ENCODE assay signal across 8 cellular contexts in genomic region chr7:151485006-151485732, GRCh38. TPM values are rescaled to one million over a fixed set of nuclear protein-coding genes. Genes with fewer than 3 reads are reported as not detected.
DNase-seq lines count a peak whose midpoint lies in the region; ATAC-seq lines count a peak whose summit lies in the region.

No MANE protein-coding gene starts in this region.

- H3K36me3 Mint-ChIP-seq in activated T-cell treated with anti-CD3 and anti-CD28 coated beads, Interleukin-2, amount 50 U/mL, for 72 hours (ENCODE audit: insufficient read depth in 2 of 2): peaks cover 9 to 15% of the 10 kb centered on the region in 2 donors
- H3K36me3 Mint-ChIP-seq in CD8-positive, alpha-beta memory T cell: peaks cover 0 to 89% (median 36%) of the 10 kb centered on the region in 3 donors

- CTCF ChIA-PET in CD8-positive, alpha-beta memory T cell (lab: Charles Lee): interaction anchor here (0.8 to 1.2 kb wide), 2 partner anchors 36 to 37 kb away, joined by 3 read pairs; no protein-coding TSS in a partner anchor

- ATAC-seq in GM21447 (IDR thresholded peaks at IDR 0.05; ENCODE audit: unreplicated experiment) (peak; percentile 51), HG03108 (IDR thresholded peaks at IDR 0.05; ENCODE audit: unreplicated experiment) (no peak)
- ATAC-seq in activated T-cell treated with anti-CD3 and anti-CD28 coated beads, Interleukin-2, amount 50 U/mL, for 72 hours (replicated peaks in 1 of 2): peak; percentile 45 to 76

- no peaks in the 10 kb centered on the region for H3K9me3 Mint-ChIP-seq in activated T-cell treated with anti-CD3 and anti-CD28 coated beads, Interleukin-2, amount 50 U/mL, for 72 hours
- no peaks in the 10 kb centered on the region for H3K9me3 Mint-ChIP-seq in CD8-positive, alpha-beta memory T cell

- peaks cover 9% of the 10 kb centered on the region for H3K4me1 ChIP-seq in ACC112 (ENCODE audit: control insufficient read depth, insufficient read depth, low read length, unreplicated experiment)
- H3K4me1 ChIP-seq in CD8-positive, alpha-beta memory T cell (ENCODE audit: insufficient read depth, low read length): no peaks in the 10 kb centered on the region

- no peaks in the 10 kb centered on the region for H3K27me3 Mint-ChIP-seq in activated T-cell treated with anti-CD3 and anti-CD28 coated beads, Interleukin-2, amount 50 U/mL, for 72 hours (ENCODE audit: low read depth)
- H3K27me3 Mint-ChIP-seq in CD8-positive, alpha-beta memory T cell: no peaks in the 10 kb centered on the region

- no peak overlapping the region for H3K27ac Mint-ChIP-seq in activated T-cell treated with anti-CD3 and anti-CD28 coated beads, Interleukin-2, amount 50 U/mL, for 72 hours
- H3K27ac Mint-ChIP-seq in CD8-positive, alpha-beta memory T cell: peak overlapping the region in 2 of 8 donors; percentile 53 to 54

- H3K4me3 Mint-ChIP-seq in activated T-cell treated with anti-CD3 and anti-CD28 coated beads, Interleukin-2, amount 50 U/mL, for 72 hours: no peak overlapping the region
- no peak overlapping the region for H3K4me3 Mint-ChIP-seq in CD8-positive, alpha-beta memory T cell

- H3K27me3 ChIP-seq in ACC112 (ENCODE audit: insufficient read depth, low read length): no peaks in the 10 kb centered on the region
- no peaks in the 10 kb centered on the region for H3K27me3 ChIP-seq in CD8-positive, alpha-beta memory T cell (ENCODE audit: insufficient read depth, low read length, poor library complexity, severe bottlenecking)

- H3K36me3 ChIP-seq in ACC112 (ENCODE audit: insufficient read depth, low read length): peaks cover 65% of the 10 kb centered on the region; the same call in 1 of the 2 replicates
- H3K36me3 ChIP-seq in CD8-positive, alpha-beta memory T cell (ENCODE audit: insufficient read depth, low read length): peaks cover 53% of the 10 kb centered on the region

- peaks cover 26% of the 10 kb centered on the region for H3K4me1 Mint-ChIP-seq in activated T-cell treated with anti-CD3 and anti-CD28 coated beads, Interleukin-2, amount 50 U/mL, for 72 hours (ENCODE audit: low read depth)
- H3K4me1 Mint-ChIP-seq in CD8-positive, alpha-beta memory T cell: peaks cover 24 to 62% (median 34%) of the 10 kb centered on the region in 3 donors

- H3K4me3 ChIP-seq in ACC112 (ENCODE audit: low read depth, low read length): no peak overlapping the region
- no peak overlapping the region for H3K4me3 ChIP-seq in CD8-positive, alpha-beta memory T cell (ENCODE audit: low read length)

- no peak overlapping the region for H2AFZ ChIP-seq in ACC112 (ENCODE audit: low read length, unreplicated experiment)

- POLR2A ChIA-PET in CD8-positive, alpha-beta memory T cell (lab: Charles Lee): no interaction called here

- peak overlapping the region; percentile 54 for H3K27ac ChIP-seq in ACC112 (ENCODE audit: low read depth, low read length)
- no peak overlapping the region for H3K27ac ChIP-seq in CD8-positive, alpha-beta memory T cell (ENCODE audit: low read depth, low read length)

- DNase-seq in activated T-cell treated with anti-CD3 and anti-CD28 coated beads, Interleukin-2, amount 50 U/mL, for 72 hours: peak in 1 of 2 donors; percentile 11
- DNase-seq in kidney tubule cell (ENCODE audit: low spot score): peak; percentile 88
- no peak for DNase-seq in C1 segment of cervical spinal cord (lab: John Stamatoyannopoulos, UW)
- no peak for DNase-seq in SW 1271 (lab: John Stamatoyannopoulos, UW)
- DNase-seq in CD8-positive, alpha-beta memory T cell: no peak

- peaks cover 73% of the 10 kb centered on the region for H3K79me2 ChIP-seq in ACC112 (ENCODE audit: control insufficient read depth, insufficient read depth, low read length, unreplicated experiment)

- H3K9me3 ChIP-seq in CD8-positive, alpha-beta memory T cell (ENCODE audit: low read length): no peaks in the 10 kb centered on the region

RNA-seq across cellular contexts. Expression of gene RHEB, which starts 34.5 kb away (rescaled TPM):
- total RNA-seq in activated T-cell treated with anti-CD3 and anti-CD28 coated beads, Interleukin-2, amount 50 U/mL, for 72 hours: 10 to 100 TPM; 39.3 to 47.3 TPM
- total RNA-seq in CD8-positive, alpha-beta memory T cell: 10 to 100 TPM; 53.6 to 54.9 TPM
- 72.2 TPM for polyA plus RNA-seq in CD8-positive, alpha-beta memory T cell

RNA-seq across cellular contexts. Expression of gene CRYGN, which starts 45.2 kb away (rescaled TPM):
- total RNA-seq in activated T-cell treated with anti-CD3 and anti-CD28 coated beads, Interleukin-2, amount 50 U/mL, for 72 hours: under 1 TPM; 0.35 to 0.53 TPM
- not detected for total RNA-seq in CD8-positive, alpha-beta memory T cell
- polyA plus RNA-seq in CD8-positive, alpha-beta memory T cell: 0.41 TPM
